Comparison of ENCODE assay signal across 1 cellular context in genomic region chr19:38634757-38635482, GRCh38.
A peak's percentile ranks its signal among the peaks of the same experiment; 100 is the strongest.
TF ChIP-seq lines count a peak whose summit lies in the region.

No MANE protein-coding gene starts in this region.

TF ChIP-seq in GM12878, 131 proteins besides CTCF, POLR2A, EP300 and RAD21 (continued from another document):
- TF ChIP-seq SKIL (IDR thresholded peaks at IDR 0.05; ENCODE audit: low read depth, poor library complexity, severe bottlenecking) (no peak), STAT1 (conservative IDR thresholded peaks at IDR 0.05) (0 out of 2 replicates have a peak, but pooled peaks have one; percentile 16), JUND (IDR thresholded peaks at IDR 0.05; ENCODE audit: low read depth, low read length) (no peak), IKZF1 (conservative IDR thresholded peaks at IDR 0.05) (0 out of 2 replicates have a peak, but pooled peaks have one; percentile 17), POLR2AphosphoS5 (IDR thresholded peaks at IDR 0.05; ENCODE audit: low read length) (peak; percentile 40; the same call in 1 of the 2 replicates), MLLT1 (IDR thresholded peaks at IDR 0.05) (0 out of 2 replicates have a peak, but pooled peaks have one; percentile 47), HSF1 (IDR thresholded peaks at IDR 0.05; ENCODE audit: low read depth, low read length) (no peak), SPI1 (IDR thresholded peaks at IDR 0.05; ENCODE audit: borderline replicate concordance, insufficient read depth, low read depth, low read length) (no peak)
